2 cellular contexts compared by ENCODE assay signal in genomic region chr1:214396319-214396718, GRCh38.
TF ChIP-seq lines count a peak whose summit lies in the region.

No MANE protein-coding gene starts in this region.

TF ChIP-seq in IMR-90, 13 proteins besides CTCF, POLR2A, EP300 and RAD21:
- TF ChIP-seq BHLHE40 (IDR thresholded peaks at IDR 0.05; ENCODE audit: low read depth, low read length) (no peak), MAZ (IDR thresholded peaks at IDR 0.05; ENCODE audit: borderline replicate concordance, low read depth, low read length) (no peak), MAFK (IDR thresholded peaks at IDR 0.05; ENCODE audit: low read depth, low read length) (no peak), CEBPB (IDR thresholded peaks at IDR 0.05; ENCODE audit: low read depth, low read length) (no peak), RFX5 (IDR thresholded peaks at IDR 0.05; ENCODE audit: low read depth, low read length) (no peak), MXI1 (IDR thresholded peaks at IDR 0.05; ENCODE audit: borderline replicate concordance, low read depth, low read length) (no peak), RCOR1 (IDR thresholded peaks at IDR 0.05; ENCODE audit: insufficient replicate concordance, low read length) (no peak), CHD1 (IDR thresholded peaks at IDR 0.05; ENCODE audit: low read depth, low read length) (no peak), ELK1 (IDR thresholded peaks at IDR 0.05; ENCODE audit: borderline replicate concordance, low read depth, low read length) (no peak), FOS (IDR thresholded peaks at IDR 0.05; ENCODE audit: low read depth, low read length) (no peak), SMC3 (IDR thresholded peaks at IDR 0.05; ENCODE audit: low read depth, low read length) (no peak), NFE2L2 (IDR thresholded peaks at IDR 0.05; ENCODE audit: low read depth, low read length) (no peak)
- TF ChIP-seq, protein P1, sequence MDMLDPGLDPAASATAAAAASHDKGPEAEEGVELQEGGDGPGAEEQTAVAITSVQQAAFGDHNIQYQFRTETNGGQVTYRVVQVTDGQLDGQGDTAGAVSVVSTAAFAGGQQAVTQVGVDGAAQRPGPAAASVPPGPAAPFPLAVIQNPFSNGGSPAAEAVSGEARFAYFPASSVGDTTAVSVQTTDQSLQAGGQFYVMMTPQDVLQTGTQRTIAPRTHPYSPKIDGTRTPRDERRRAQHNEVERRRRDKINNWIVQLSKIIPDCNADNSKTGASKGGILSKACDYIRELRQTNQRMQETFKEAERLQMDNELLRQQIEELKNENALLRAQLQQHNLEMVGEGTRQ (IDR thresholded peaks at IDR 0.05; ENCODE audit: low read depth, low read length) = no peak

TF ChIP-seq in HepG2, 621 proteins besides CTCF, POLR2A, EP300 and RAD21:
- TF ChIP-seq ZSCAN22 (CRISPR knock-in tag; IDR thresholded peaks at IDR 0.05) (no peak), EED (CRISPR knock-in tag; IDR thresholded peaks at IDR 0.05) (no peak), ZNF841 (CRISPR knock-in tag; IDR thresholded peaks at IDR 0.05; ENCODE audit: borderline replicate concordance) (no peak), ZNF557 (CRISPR knock-in tag; IDR thresholded peaks at IDR 0.05) (no peak), GLI4 (CRISPR knock-in tag; IDR thresholded peaks at IDR 0.05; ENCODE audit: borderline replicate concordance) (no peak), HOXA9 (CRISPR knock-in tag; IDR thresholded peaks at IDR 0.05; ENCODE audit: borderline replicate concordance) (no peak), TCF12 (IDR thresholded peaks at IDR 0.05) (no peak), TCF12 (CRISPR knock-in tag; IDR thresholded peaks at IDR 0.05) (no peak), NFE2 (CRISPR knock-in tag; IDR thresholded peaks at IDR 0.05) (no peak)
- TF ChIP-seq, protein P2, sequence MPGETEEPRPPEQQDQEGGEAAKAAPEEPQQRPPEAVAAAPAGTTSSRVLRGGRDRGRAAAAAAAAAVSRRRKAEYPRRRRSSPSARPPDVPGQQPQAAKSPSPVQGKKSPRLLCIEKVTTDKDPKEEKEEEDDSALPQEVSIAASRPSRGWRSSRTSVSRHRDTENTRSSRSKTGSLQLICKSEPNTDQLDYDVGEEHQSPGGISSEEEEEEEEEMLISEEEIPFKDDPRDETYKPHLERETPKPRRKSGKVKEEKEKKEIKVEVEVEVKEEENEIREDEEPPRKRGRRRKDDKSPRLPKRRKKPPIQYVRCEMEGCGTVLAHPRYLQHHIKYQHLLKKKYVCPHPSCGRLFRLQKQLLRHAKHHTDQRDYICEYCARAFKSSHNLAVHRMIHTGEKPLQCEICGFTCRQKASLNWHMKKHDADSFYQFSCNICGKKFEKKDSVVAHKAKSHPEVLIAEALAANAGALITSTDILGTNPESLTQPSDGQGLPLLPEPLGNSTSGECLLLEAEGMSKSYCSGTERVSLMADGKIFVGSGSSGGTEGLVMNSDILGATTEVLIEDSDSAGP (CRISPR knock-in tag; IDR thresholded peaks at IDR 0.05; ENCODE audit: borderline replicate concordance) = no peak
